ENCODE assay signal across 20 cellular contexts in genomic region chr1:107009286-107009685, GRCh38.
"Had no signal": no experiment of that assay in that cellular context is flagged by ENCODE, and none has a peak within 500 bp of the region (broad histone marks: within the 10 kb centered on the region; RNA-seq: fewer than 3 reads in every experiment).

No MANE protein-coding gene starts in this region.

- H3K4me1 ChIP-seq: psoas muscle, tibial nerve had no signal

- H3K9me3 ChIP-seq: psoas muscle, tibial nerve had no signal

- FAIRE-seq: bronchial epithelial cell, frontal cortex, islet of Langerhans had no signal

- H3K4me3 ChIP-seq: psoas muscle, tibial nerve had no signal

- H3K36me3 ChIP-seq: tibial nerve had no signal

- DNase-seq: activated B cell treated with CpG ODN at 0.5 μM for 24 hours; activated CD4-positive, alpha-beta T cell treated with anti-CD3 and anti-CD28 coated beads for 36 hours; activated CD4-positive, alpha-beta T cell treated with anti-CD3 and anti-CD28 coated beads, Interleukin-2, amount 50 U/mL, for 48 hours; activated CD8-positive, alpha-beta memory T cell treated with anti-CD3 and anti-CD28 coated beads, Interleukin-2, amount 50 U/mL, for 48 hours; activated naive CD4-positive, alpha-beta T cell treated with anti-CD3 and anti-CD28 coated beads for 36 hours; activated naive CD8-positive, alpha-beta T cell treated with anti-CD3 and anti-CD28 coated beads, Interleukin-2, amount 10 ng/mL, durations not matched to agents 7 days and 5 days; activated T-cell treated with anti-CD3 and anti-CD28 coated beads, Interleukin-2, amount 50 U/mL, for 4 hours; amniotic stem cell; cerebellar nuclear complex; mesendoderm; naive thymus-derived CD4-positive, alpha-beta T cell; psoas muscle; right cardiac atrium; stimulated activated CD4-positive, alpha-beta T cell treated with anti-CD3 and anti-CD28 coated beads, Interleukin-1b, Interleukin-23, amount 100 ng/mL, for 48 hours; SW 1271; T-helper 17 cell had no signal

- ATAC-seq: activated CD4-positive, alpha-beta T cell treated with anti-CD3 and anti-CD28 coated beads for 36 hours; activated T-cell treated with anti-CD3 and anti-CD28 coated beads, Interleukin-2, amount 50 U/mL, for 4 hours; naive thymus-derived CD4-positive, alpha-beta T cell; psoas muscle; right cardiac atrium; T-helper 17 cell had no signal

- H3K27me3 ChIP-seq: tibial nerve had no signal

- H3K27ac ChIP-seq: psoas muscle, tibial nerve had no signal
